Comparison of ENCODE assay signal across 8 cellular contexts in genomic region chr1:3668585-3669300, GRCh38. TPM values are rescaled to one million over a fixed set of nuclear protein-coding genes. Genes with fewer than 3 reads are reported as not detected.
DNase-seq lines count a peak whose midpoint lies in the region; ATAC-seq and TF ChIP-seq lines count a peak whose summit lies in the region.

No MANE protein-coding gene starts in this region.

- H3K4me3 Mint-ChIP-seq in progenitor cell of endocrine pancreas (ENCODE audit: low read depth) = no peak overlapping the region
- H3K4me3 Mint-ChIP-seq in effector memory CD8-positive, alpha-beta T cell = no peak overlapping the region

- H3K4me1 Mint-ChIP-seq in progenitor cell of endocrine pancreas (ENCODE audit: low read depth) = peaks cover 7% of the 10 kb centered on the region
- H3K4me1 Mint-ChIP-seq in effector memory CD8-positive, alpha-beta T cell (ENCODE audit: low read depth in 2 of 2) = peaks cover 8 to 9% of the 10 kb centered on the region in 2 donors

- no peak overlapping the region for H3K27ac ChIP-seq in esophagus muscularis mucosa (replicated peaks in 1 of 4)

- TF ChIP-seq EP300 in esophagus muscularis mucosa (IDR thresholded peaks at IDR 0.05) = no peak

- no peaks in the 10 kb centered on the region for H3K9me3 ChIP-seq in esophagus muscularis mucosa

- H3K4me3 ChIP-seq in esophagus muscularis mucosa = no peak overlapping the region

- TF ChIP-seq CTCF in progenitor cell of endocrine pancreas (IDR thresholded peaks at IDR 0.05; ENCODE audit: unreplicated experiment) (no peak), esophagus muscularis mucosa (IDR thresholded peaks at IDR 0.05) (no peak)

- no peaks in the 10 kb centered on the region for H3K36me3 Mint-ChIP-seq in progenitor cell of endocrine pancreas (ENCODE audit: insufficient read depth)
- no peaks in the 10 kb centered on the region for H3K36me3 Mint-ChIP-seq in effector memory CD8-positive, alpha-beta T cell (ENCODE audit: insufficient read depth)

- peaks cover 47% of the 10 kb centered on the region for H3K27me3 Mint-ChIP-seq in progenitor cell of endocrine pancreas
- peaks cover 19 to 69% of the 10 kb centered on the region in 2 donors for H3K27me3 Mint-ChIP-seq in effector memory CD8-positive, alpha-beta T cell

- H3K27me3 ChIP-seq in esophagus muscularis mucosa = peaks cover 0 to 85% (median 0%) of the 10 kb centered on the region in 4 donors

- peak; percentile 60 for ATAC-seq in esophagus mucosa
- ATAC-seq in effector memory CD8-positive, alpha-beta T cell (replicated peaks) = no peak
- no peak for ATAC-seq in HG02884 (IDR thresholded peaks at IDR 0.05; ENCODE audit: unreplicated experiment)

- H3K36me3 ChIP-seq in esophagus muscularis mucosa = no peaks in the 10 kb centered on the region

- DNase-seq in EL (peak; percentile 28), NCI-H524 treated with DMSO at 0.1 percent for 48 hours (lab: John Stamatoyannopoulos, UW) (peak; percentile 38), progenitor cell of endocrine pancreas (ENCODE audit: low spot score, unreplicated experiment) (peak; percentile 50), NCI-H2107 (lab: John Stamatoyannopoulos, UW) (no peak), esophagus muscularis mucosa (ENCODE audit: extremely low spot score) (no peak)
- no peak for DNase-seq in effector memory CD8-positive, alpha-beta T cell

- TF ChIP-seq POLR2A in esophagus muscularis mucosa (IDR thresholded peaks at IDR 0.05; ENCODE audit: low read depth) = no peak

- peaks cover 6 to 9% (median 6%) of the 10 kb centered on the region in 4 donors for H3K4me1 ChIP-seq in esophagus muscularis mucosa

- WGBS in esophagus muscularis mucosa = 42% methylated on average over 16 of the region's 30 CpGs

- H3K27ac Mint-ChIP-seq in progenitor cell of endocrine pancreas = no peak overlapping the region
- no peak overlapping the region for H3K27ac Mint-ChIP-seq in effector memory CD8-positive, alpha-beta T cell

- intact Hi-C loops in esophagus muscularis mucosa (cut with DNase I) = no loop called here

- H3K9me3 Mint-ChIP-seq in progenitor cell of endocrine pancreas (ENCODE audit: low read depth) = no peaks in the 10 kb centered on the region
- no peaks in the 10 kb centered on the region for H3K9me3 Mint-ChIP-seq in effector memory CD8-positive, alpha-beta T cell

RNA-seq across cellular contexts. Expression of gene TP73, which starts 16.4 kb away (rescaled TPM):
- total RNA-seq in esophagus mucosa (5.2 TPM), progenitor cell of endocrine pancreas (2.2 and 2.4 TPM in 2 replicates), esophagus muscularis mucosa (not detected)

RNA-seq across cellular contexts. Expression of gene WRAP73, which starts 18.8 kb away (rescaled TPM):
- 13.9 TPM for total RNA-seq in esophagus mucosa
- total RNA-seq in progenitor cell of endocrine pancreas = 28.1 and 29.9 TPM in 2 replicates
- 10 to 100 TPM; 12.9 to 25.9 (median 15.7) TPM for total RNA-seq in esophagus muscularis mucosa

RNA-seq across cellular contexts. Expression of gene TPRG1L, which starts 43.9 kb away (rescaled TPM):
- total RNA-seq in esophagus mucosa (40.3 TPM), progenitor cell of endocrine pancreas (30.7 and 31.4 TPM in 2 replicates), esophagus muscularis mucosa (10 to 100 TPM; 36.8 to 55.3 (median 50.3) TPM)

RNA-seq across cellular contexts. Expression of gene MEGF6, which starts 57.4 kb away (rescaled TPM):
- total RNA-seq in esophagus mucosa (12.5 TPM), progenitor cell of endocrine pancreas (79.2 and 83.8 TPM in 2 replicates), esophagus muscularis mucosa (10 to 100 TPM in 3 of 4 donors, 1 to 10 TPM in 1; 9.3 to 18.1 (median 12.7) TPM)

Comparison
In these comparisons a context has a peak if more than half of its experiments do, and no peak if none do; other contexts are left out.
1. DNase-seq: peak in EL (single experiment), NCI-H524 treated with DMSO at 0.1 percent for 48 hours (single experiment) and progenitor cell of endocrine pancreas (single experiment); none in NCI-H2107 (single experiment), effector memory CD8-positive, alpha-beta T cell (0 of 3) and esophagus muscularis mucosa (single experiment).